In the genomic region with DNA sequence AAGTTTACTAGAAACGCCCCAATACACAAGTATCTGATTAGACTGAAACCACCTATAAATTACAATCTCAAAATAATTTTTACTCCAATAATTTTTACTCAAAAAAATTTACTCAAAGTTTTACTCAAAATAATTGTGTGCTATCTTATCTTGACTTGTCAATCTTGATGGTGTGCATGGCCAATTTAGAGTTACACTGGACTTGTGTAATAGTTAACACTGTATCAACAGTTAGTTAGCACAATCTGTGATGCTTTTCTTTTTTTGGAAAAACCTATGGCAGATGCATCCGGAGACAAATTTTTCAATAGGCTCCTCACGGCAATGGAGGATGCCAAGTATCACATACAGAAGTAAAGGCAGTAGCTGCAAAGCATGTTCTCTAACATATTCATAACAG, we compare ENCODE assay signal across 3 cellular contexts.
TF ChIP-seq lines count a peak whose summit lies in the region.

No MANE protein-coding gene starts in this region.

TF ChIP-seq in SK-N-SH, 30 proteins besides CTCF, POLR2A, EP300 and RAD21:
- TF ChIP-seq GATA2 (CRISPR knock-in tag; IDR thresholded peaks at IDR 0.05) (peak; percentile 90), GABPA (IDR thresholded peaks at IDR 0.05; ENCODE audit: low read depth) (no peak)

TF ChIP-seq in SK-N-SH treated with all-trans-retinoic acid at 6 μM for 48 hours, 23 proteins besides CTCF, POLR2A, EP300 and RAD21:
- no peak for TF ChIP-seq ZC3H10 (CRISPR knock-in tag; IDR thresholded peaks at IDR 0.05)

TF ChIP-seq in HepG2, 621 proteins besides CTCF, POLR2A, EP300 and RAD21:
- no peak for TF ChIP-seq MAFK (conservative IDR thresholded peaks at IDR 0.05 in 1 of 2, IDR thresholded peaks at IDR 0.05 in 1 of 2; ENCODE audit: low read length in 2 of 2)
- TF ChIP-seq HOXA7 (CRISPR knock-in tag; IDR thresholded peaks at IDR 0.05) = no peak
- TF ChIP-seq DBP (CRISPR knock-in tag; IDR thresholded peaks at IDR 0.05; ENCODE audit: not compliant biosample characterization) = no peak
- TF ChIP-seq KDM3A (CRISPR knock-in tag; IDR thresholded peaks at IDR 0.05; ENCODE audit: low read depth) = no peak
- no peak for TF ChIP-seq ZNF543 (CRISPR knock-in tag; IDR thresholded peaks at IDR 0.05)
- no peak for TF ChIP-seq KDM6A (CRISPR knock-in tag; IDR thresholded peaks at IDR 0.05; ENCODE audit: low read depth)
- no peak for TF ChIP-seq YEATS2 (CRISPR knock-in tag; IDR thresholded peaks at IDR 0.05; ENCODE audit: borderline replicate concordance)
- TF ChIP-seq ZEB1 (IDR thresholded peaks at IDR 0.05; ENCODE audit: insufficient replicate concordance, low read depth) = no peak
- TF ChIP-seq POGZ (CRISPR knock-in tag; IDR thresholded peaks at IDR 0.05) = no peak
- TF ChIP-seq GABPB1 (CRISPR knock-in tag; IDR thresholded peaks at IDR 0.05) = no peak
- TF ChIP-seq MED8 (CRISPR knock-in tag; IDR thresholded peaks at IDR 0.05; ENCODE audit: insufficient replicate concordance) = no peak
